In genomic region chr4:185504098-185505047, GRCh38 we compare ENCODE assay signal across 1 cellular context.
TF ChIP-seq lines count a peak whose summit lies in the region.

No MANE protein-coding gene starts in this region.

TF ChIP-seq in HepG2, 621 proteins besides CTCF, POLR2A, EP300 and RAD21 (continued from another document and continues in another):
- TF ChIP-seq ZBTB1 (CRISPR knock-in tag; IDR thresholded peaks at IDR 0.05; ENCODE audit: borderline replicate concordance) (no peak), NFKBIZ (CRISPR knock-in tag; IDR thresholded peaks at IDR 0.05) (peak; percentile 33; the same call in 1 of the 2 replicates), ZNF546 (CRISPR knock-in tag; conservative IDR thresholded peaks at IDR 0.05) (no peak), TGIF2 (CRISPR knock-in tag; IDR thresholded peaks at IDR 0.05) (0 out of 2 replicates have a peak, but pooled peaks have one; percentile 22), ZNF572 (CRISPR knock-in tag; IDR thresholded peaks at IDR 0.05) (no peak), NFE2L2 (IDR thresholded peaks at IDR 0.05; ENCODE audit: low read length) (peak; percentile 92), KAT2B (IDR thresholded peaks at IDR 0.05; ENCODE audit: borderline replicate concordance, low read depth, low read length) (no peak), NCOA5 (CRISPR knock-in tag; IDR thresholded peaks at IDR 0.05) (no peak), KMT2A (CRISPR knock-in tag; IDR thresholded peaks at IDR 0.05) (no peak), CC2D1A (CRISPR knock-in tag; IDR thresholded peaks at IDR 0.05) (no peak), SMAD9 (CRISPR knock-in tag; IDR thresholded peaks at IDR 0.05) (no peak), FIP1L1 (IDR thresholded peaks at IDR 0.05; ENCODE audit: borderline replicate concordance, insufficient read depth, low read depth, low read length) (no peak), GTF2F1 (IDR thresholded peaks at IDR 0.05; ENCODE audit: low read length) (no peak), CREB3 (CRISPR knock-in tag; IDR thresholded peaks at IDR 0.05) (no peak), ZNF850 (CRISPR knock-in tag; conservative IDR thresholded peaks at IDR 0.05) (no peak), SPEN (CRISPR knock-in tag; IDR thresholded peaks at IDR 0.05; ENCODE audit: low read depth) (peak; percentile 60; the same call in 1 of the 2 replicates), RBAK (CRISPR knock-in tag; IDR thresholded peaks at IDR 0.05) (no peak), GRHL1 (CRISPR knock-in tag; conservative IDR thresholded peaks at IDR 0.05) (no peak), ZNF354B (CRISPR knock-in tag; IDR thresholded peaks at IDR 0.05) (no peak), ZSCAN9 (CRISPR knock-in tag; IDR thresholded peaks at IDR 0.05; ENCODE audit: borderline replicate concordance) (no peak), ZNF547 (CRISPR knock-in tag; IDR thresholded peaks at IDR 0.05) (no peak), HINFP (CRISPR knock-in tag; IDR thresholded peaks at IDR 0.05; ENCODE audit: low read depth) (no peak), KAT7 (CRISPR knock-in tag; IDR thresholded peaks at IDR 0.05; ENCODE audit: borderline replicate concordance) (peak; percentile 33; the same call in 1 of the 2 replicates), PHF5A (CRISPR knock-in tag; IDR thresholded peaks at IDR 0.05; ENCODE audit: low read depth, unreplicated experiment) (no peak), STAG1 (CRISPR knock-in tag; IDR thresholded peaks at IDR 0.05) (0 out of 2 replicates have a peak, but pooled peaks have one; percentile 13), CENPT (CRISPR knock-in tag; IDR thresholded peaks at IDR 0.05; ENCODE audit: low read depth) (no peak), ZHX2 (IDR thresholded peaks at IDR 0.05; ENCODE audit: low read depth) (peak; percentile 65; the same call in 1 of the 2 replicates), ZHX2 (CRISPR knock-in tag; IDR thresholded peaks at IDR 0.05; ENCODE audit: borderline replicate concordance) (no peak), USF2 (IDR thresholded peaks at IDR 0.05; ENCODE audit: low read depth, low read length) (no peak), USF2 (CRISPR knock-in tag; IDR thresholded peaks at IDR 0.05; ENCODE audit: borderline replicate concordance) (peak; percentile 78; the same call in 1 of the 2 replicates), MLXIP (CRISPR knock-in tag; IDR thresholded peaks at IDR 0.05; ENCODE audit: borderline replicate concordance) (no peak), EED (CRISPR knock-in tag; IDR thresholded peaks at IDR 0.05) (no peak), ZNF431 (CRISPR knock-in tag; IDR thresholded peaks at IDR 0.05; ENCODE audit: borderline replicate concordance, low read depth) (no peak), ZNF660 (CRISPR knock-in tag; IDR thresholded peaks at IDR 0.05; ENCODE audit: borderline replicate concordance, low read depth) (no peak), PHB2 (IDR thresholded peaks at IDR 0.05; ENCODE audit: partially characterized antibody) (no peak), ZNF432 (CRISPR knock-in tag; IDR thresholded peaks at IDR 0.05; ENCODE audit: borderline replicate concordance) (no peak), HNRNPUL1 (IDR thresholded peaks at IDR 0.05; ENCODE audit: low read depth, low read length) (no peak), MIER2 (CRISPR knock-in tag; IDR thresholded peaks at IDR 0.05) (no peak), ZNF292 (CRISPR knock-in tag; IDR thresholded peaks at IDR 0.05; ENCODE audit: borderline replicate concordance, low read depth) (peak; percentile 74; the same call in 1 of the 2 replicates), TSC22D2 (CRISPR knock-in tag; IDR thresholded peaks at IDR 0.05; ENCODE audit: borderline replicate concordance) (no peak), ZNF367 (CRISPR knock-in tag; IDR thresholded peaks at IDR 0.05; ENCODE audit: borderline replicate concordance) (no peak), BATF2 (CRISPR knock-in tag; IDR thresholded peaks at IDR 0.05) (no peak), HMGA1 (CRISPR knock-in tag; conservative IDR thresholded peaks at IDR 0.05) (no peak), ZSCAN22 (CRISPR knock-in tag; IDR thresholded peaks at IDR 0.05) (no peak), TAF1 (CRISPR knock-in tag; IDR thresholded peaks at IDR 0.05) (no peak), ZFY (CRISPR knock-in tag; IDR thresholded peaks at IDR 0.05) (no peak), JUN (CRISPR knock-in tag; IDR thresholded peaks at IDR 0.05) (no peak), ZNF329 (CRISPR knock-in tag; IDR thresholded peaks at IDR 0.05; ENCODE audit: low read depth) (no peak), BCL3 (CRISPR knock-in tag; IDR thresholded peaks at IDR 0.05) (no peak), ZSCAN25 (CRISPR knock-in tag; IDR thresholded peaks at IDR 0.05) (no peak), NCOR1 (IDR thresholded peaks at IDR 0.05; ENCODE audit: borderline replicate concordance, low read length) (peak; percentile 69; the same call in 1 of the 2 replicates), NPAS2 (CRISPR knock-in tag; IDR thresholded peaks at IDR 0.05; ENCODE audit: borderline replicate concordance) (no peak), ZEB1 (IDR thresholded peaks at IDR 0.05; ENCODE audit: insufficient replicate concordance, low read depth) (no peak), ZFP36L2 (CRISPR knock-in tag; IDR thresholded peaks at IDR 0.05) (no peak)
